ENCODE assay signal across 8 cellular contexts in genomic region chrX:140712413-140713173, GRCh38. TPM values are rescaled to one million over a fixed set of nuclear protein-coding genes. Genes with fewer than 3 reads are reported as not detected.
DNase-seq lines count a peak whose midpoint lies in the region; ATAC-seq and TF ChIP-seq lines count a peak whose summit lies in the region.

No MANE protein-coding gene starts in this region.

- CTCF ChIA-PET in CD8-positive, alpha-beta memory T cell (lab: Charles Lee), result no interaction called here
- CTCF ChIA-PET in activated CD8-positive, alpha-beta T cell treated with anti-CD3 and anti-CD28 coated beads, Interleukin-2, amount 10 ng/mL, durations not matched to agents 7 days and 5 days (lab: Charles Lee), result no interaction called here

- ATAC-seq in HG02981 (IDR thresholded peaks at IDR 0.05; ENCODE audit: unreplicated experiment) (peak; percentile 49), foreskin keratinocyte (peak; percentile 32), GM18520 (IDR thresholded peaks at IDR 0.05; ENCODE audit: unreplicated experiment) (no peak), GM21423 (IDR thresholded peaks at IDR 0.05; ENCODE audit: unreplicated experiment) (no peak)
- peak; percentile 72 for ATAC-seq in activated CD8-positive, alpha-beta T cell treated with anti-CD3 and anti-CD28 coated beads, Interleukin-2, amount 10 ng/mL, durations not matched to agents 7 days and 5 days

- no peak overlapping the region for H3K27ac ChIP-seq in CD8-positive, alpha-beta memory T cell (ENCODE audit: low read depth, low read length)
- no peak overlapping the region for H3K27ac ChIP-seq in foreskin keratinocyte

- no peaks in the 10 kb centered on the region for H3K27me3 ChIP-seq in CD8-positive, alpha-beta memory T cell (ENCODE audit: insufficient read depth, low read length, poor library complexity, severe bottlenecking)
- H3K27me3 ChIP-seq in foreskin keratinocyte, result no peaks in the 10 kb centered on the region

- no peaks in the 10 kb centered on the region for H3K4me1 Mint-ChIP-seq in CD8-positive, alpha-beta memory T cell
- peaks cover 4% of the 10 kb centered on the region for H3K4me1 Mint-ChIP-seq in activated CD8-positive, alpha-beta T cell treated with anti-CD3 and anti-CD28 coated beads, Interleukin-2, amount 10 ng/mL, durations not matched to agents 7 days and 5 days (ENCODE audit: low read depth)

- POLR2A ChIA-PET in CD8-positive, alpha-beta memory T cell (lab: Charles Lee), result no interaction called here
- POLR2A ChIA-PET in activated CD8-positive, alpha-beta T cell treated with anti-CD3 and anti-CD28 coated beads, Interleukin-2, amount 10 ng/mL, durations not matched to agents 7 days and 5 days (lab: Charles Lee), result no interaction called here

- H3K27me3 Mint-ChIP-seq in CD8-positive, alpha-beta memory T cell, result peaks cover 0 to 3% of the 10 kb centered on the region in 2 donors
- no peaks in the 10 kb centered on the region for H3K27me3 Mint-ChIP-seq in activated CD8-positive, alpha-beta T cell treated with anti-CD3 and anti-CD28 coated beads, Interleukin-2, amount 10 ng/mL, durations not matched to agents 7 days and 5 days (ENCODE audit: low read depth)

- peak overlapping the region in 2 of 7 donors; percentile 9 to 22 for H3K4me3 Mint-ChIP-seq in CD8-positive, alpha-beta memory T cell
- H3K4me3 Mint-ChIP-seq in activated CD8-positive, alpha-beta T cell treated with anti-CD3 and anti-CD28 coated beads, Interleukin-2, amount 10 ng/mL, durations not matched to agents 7 days and 5 days, result peak overlapping the region; percentile 8

- H3K9me3 Mint-ChIP-seq in CD8-positive, alpha-beta memory T cell, result peaks cover 0 to 4% (median 0%) of the 10 kb centered on the region in 5 donors
- H3K9me3 Mint-ChIP-seq in activated CD8-positive, alpha-beta T cell treated with anti-CD3 and anti-CD28 coated beads, Interleukin-2, amount 10 ng/mL, durations not matched to agents 7 days and 5 days (ENCODE audit: insufficient read depth), result no peaks in the 10 kb centered on the region

- H3K4me1 ChIP-seq in CD8-positive, alpha-beta memory T cell (ENCODE audit: insufficient read depth, low read length), result no peaks in the 10 kb centered on the region
- no peaks in the 10 kb centered on the region for H3K4me1 ChIP-seq in foreskin keratinocyte

- no peak overlapping the region for H3K27ac Mint-ChIP-seq in CD8-positive, alpha-beta memory T cell
- no peak overlapping the region for H3K27ac Mint-ChIP-seq in activated CD8-positive, alpha-beta T cell treated with anti-CD3 and anti-CD28 coated beads, Interleukin-2, amount 10 ng/mL, durations not matched to agents 7 days and 5 days

- H3K36me3 Mint-ChIP-seq in CD8-positive, alpha-beta memory T cell, result no peaks in the 10 kb centered on the region
- no peaks in the 10 kb centered on the region for H3K36me3 Mint-ChIP-seq in activated CD8-positive, alpha-beta T cell treated with anti-CD3 and anti-CD28 coated beads, Interleukin-2, amount 10 ng/mL, durations not matched to agents 7 days and 5 days (ENCODE audit: low read depth)

- H3K36me3 ChIP-seq in CD8-positive, alpha-beta memory T cell (ENCODE audit: insufficient read depth, low read length), result no peaks in the 10 kb centered on the region

- DNase-seq in CD8-positive, alpha-beta memory T cell, result peak in 4 of 5 donors; percentile 1 to 13 (median 11)
- DNase-seq in activated CD8-positive, alpha-beta T cell treated with anti-CD3 and anti-CD28 coated beads, Interleukin-2, amount 10 ng/mL, durations not matched to agents 7 days and 5 days, result peak; percentile 20
- DNase-seq in foreskin keratinocyte, result no peak
- peak in 53 of 56 donors; percentile 1 to 75 (median 48) for DNase-seq in nucleus accumbens (lab: John Stamatoyannopoulos, UW)
- DNase-seq in NCI-H2081 (lab: John Stamatoyannopoulos, UW), result no peak

- no peak overlapping the region for H3K4me3 ChIP-seq in CD8-positive, alpha-beta memory T cell (ENCODE audit: low read length)

- no peak for TF ChIP-seq CTCF in foreskin keratinocyte (conservative IDR thresholded peaks at IDR 0.05)

- H3K9me3 ChIP-seq in CD8-positive, alpha-beta memory T cell (ENCODE audit: low read length), result no peaks in the 10 kb centered on the region

RNA-seq across cellular contexts. Expression of gene LINC00632, which starts 3.0 kb away (rescaled TPM):
- not detected for total RNA-seq in CD8-positive, alpha-beta memory T cell
- polyA plus RNA-seq in CD8-positive, alpha-beta memory T cell, result not detected
- under 1 TPM; 0.31 to 0.79 TPM for total RNA-seq in activated CD8-positive, alpha-beta T cell treated with anti-CD3 and anti-CD28 coated beads, Interleukin-2, amount 10 ng/mL, durations not matched to agents 7 days and 5 days
- 0.24 TPM in 1 of 2 replicates, not detected in the other for total RNA-seq in foreskin keratinocyte
- not detected in 2 replicates for polyA plus RNA-seq in foreskin keratinocyte

Comparison
In these comparisons a context has a peak if more than half of its experiments do, and no peak if none do; other contexts are left out.
1. DNase-seq: peak in CD8-positive, alpha-beta memory T cell (4 of 5), activated CD8-positive, alpha-beta T cell treated with anti-CD3 and anti-CD28 coated beads, Interleukin-2, amount 10 ng/mL, durations not matched to agents 7 days and 5 days (single experiment) and nucleus accumbens (53 of 56); none in foreskin keratinocyte (0 of 2) and NCI-H2081 (0 of 2).
2. ATAC-seq: peak in HG02981 (single experiment), activated CD8-positive, alpha-beta T cell treated with anti-CD3 and anti-CD28 coated beads, Interleukin-2, amount 10 ng/mL, durations not matched to agents 7 days and 5 days (single experiment) and foreskin keratinocyte (single experiment); none in GM18520 (single experiment) and GM21423 (single experiment).